ENCODE assay signal across 8 cellular contexts in the genomic region with DNA sequence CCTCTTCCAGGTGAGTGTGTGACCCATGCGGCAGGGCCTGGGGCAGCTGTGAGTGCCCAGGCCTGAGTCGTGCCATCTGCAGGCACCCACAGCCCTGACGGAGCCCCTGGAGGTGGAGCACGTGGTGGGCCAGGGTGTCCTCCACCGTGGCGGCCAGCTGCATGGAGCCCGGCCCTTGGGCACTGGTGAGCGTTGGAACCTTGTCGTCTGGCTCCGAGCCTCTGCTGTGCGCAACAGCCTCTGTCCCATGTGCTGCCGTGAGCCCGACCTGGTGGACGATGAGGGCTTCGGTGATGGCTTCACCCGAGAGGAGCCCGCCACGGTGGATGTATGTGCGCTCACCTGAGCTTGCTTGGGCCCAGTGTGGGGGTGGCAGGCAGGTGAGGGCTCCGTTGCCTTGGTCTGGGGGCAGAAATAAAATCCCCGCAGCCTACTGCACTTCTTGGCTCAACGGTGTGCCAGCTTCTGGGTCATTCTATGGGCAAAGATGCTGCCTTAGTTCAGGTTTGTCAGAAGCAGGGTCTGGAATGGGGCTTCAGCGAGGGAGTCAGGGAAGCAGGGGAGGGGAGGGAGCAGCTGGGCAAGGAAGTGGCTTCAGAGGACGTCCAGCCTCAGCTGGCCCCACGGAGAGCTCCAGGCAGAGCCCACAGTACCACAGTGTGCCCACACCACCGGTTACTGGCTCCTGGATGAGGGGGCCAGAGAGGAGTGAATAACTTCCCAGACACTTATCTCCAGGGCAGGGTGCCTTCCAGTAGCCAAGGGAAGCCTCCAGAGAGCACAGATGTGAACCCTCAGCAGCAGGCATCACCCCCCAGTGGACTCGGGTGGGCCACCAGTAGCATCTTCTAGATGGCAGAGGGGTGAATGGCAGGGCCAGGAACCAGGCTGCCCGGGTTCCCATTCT. TPM values are rescaled to one million over a fixed set of nuclear protein-coding genes. Genes with fewer than 3 reads are reported as not detected.
DNase-seq lines count a peak whose midpoint lies in the region; ATAC-seq, FAIRE-seq and TF ChIP-seq lines count a peak whose summit lies in the region.

No MANE protein-coding gene starts in this region.

- H3K27ac Mint-ChIP-seq in activated naive CD4-positive, alpha-beta T cell treated with anti-CD3 and anti-CD28 coated beads, Interleukin-2, amount 10 ng/mL, durations not matched to agents 7 days and 5 days: peak overlapping the region; percentile 91
- H3K27ac Mint-ChIP-seq in astrocyte (ENCODE audit: unreplicated experiment) (peak overlapping the region; percentile 78), type B pancreatic cell (peak overlapping the region; percentile 84)

- no peak for TF ChIP-seq POLR2A in right lobe of liver (IDR thresholded peaks at IDR 0.05)

- TF ChIP-seq CTCF in astrocyte (IDR thresholded peaks at IDR 0.05; ENCODE audit: insufficient read depth, low read depth, low read length) (no peak), right lobe of liver (IDR thresholded peaks at IDR 0.05) (no peak), type B pancreatic cell (conservative IDR thresholded peaks at IDR 0.05) (no peak)

- WGBS in right lobe of liver (ENCODE audit: insufficient coverage, low coverage, low lambda C conversion rate, missing lambda C conversion rate): 70% methylated on average over 6 of the region's 28 CpGs

- H3K27me3 Mint-ChIP-seq in activated naive CD4-positive, alpha-beta T cell treated with anti-CD3 and anti-CD28 coated beads, Interleukin-2, amount 10 ng/mL, durations not matched to agents 7 days and 5 days: peaks cover 7% of the 10 kb centered on the region
- H3K27me3 Mint-ChIP-seq in astrocyte (ENCODE audit: low read depth, unreplicated experiment) (no peaks in the 10 kb centered on the region), type B pancreatic cell (no peaks in the 10 kb centered on the region)

- peak overlapping the region; percentile 89 for H3K9ac ChIP-seq in astrocyte (ENCODE audit: low read length)

- H3K4me3 Mint-ChIP-seq in activated naive CD4-positive, alpha-beta T cell treated with anti-CD3 and anti-CD28 coated beads, Interleukin-2, amount 10 ng/mL, durations not matched to agents 7 days and 5 days: peak overlapping the region; percentile 90
- H3K4me3 Mint-ChIP-seq in astrocyte (ENCODE audit: unreplicated experiment): peak overlapping the region; percentile 85
- peak overlapping the region; percentile 95 for H3K4me3 Mint-ChIP-seq in type B pancreatic cell

- CTCF ChIA-PET in activated naive CD4-positive, alpha-beta T cell treated with anti-CD3 and anti-CD28 coated beads, Interleukin-2, amount 10 ng/mL, durations not matched to agents 7 days and 5 days (lab: Charles Lee): interaction anchor here (0.9 to 1.0 kb wide), 2 partner anchors 114 to 257 kb away, joined by 3 read pairs; no protein-coding TSS in a partner anchor

- peak overlapping the region; percentile 57 for H2AFZ ChIP-seq in astrocyte (ENCODE audit: low read depth, low read length)

- H3K4me2 ChIP-seq in astrocyte (ENCODE audit: low read length): peak overlapping the region; percentile 93

- H3K27ac ChIP-seq in astrocyte (ENCODE audit: low read depth, low read length): peak overlapping the region; percentile 67
- peak overlapping the region in 2 of 3 donors; percentile 84 to 90 for H3K27ac ChIP-seq in right lobe of liver

- no peaks in the 10 kb centered on the region for H3K9me3 Mint-ChIP-seq in activated naive CD4-positive, alpha-beta T cell treated with anti-CD3 and anti-CD28 coated beads, Interleukin-2, amount 10 ng/mL, durations not matched to agents 7 days and 5 days
- no peaks in the 10 kb centered on the region for H3K9me3 Mint-ChIP-seq in astrocyte (ENCODE audit: unreplicated experiment)
- H3K9me3 Mint-ChIP-seq in type B pancreatic cell: no peaks in the 10 kb centered on the region

- intact Hi-C loops in right lobe of liver (cut with DNase I): no loop called here

- H3K36me3 ChIP-seq in astrocyte (ENCODE audit: insufficient read depth, low read length): no peaks in the 10 kb centered on the region
- H3K36me3 ChIP-seq in right lobe of liver: no peaks in the 10 kb centered on the region

- H3K4me1 ChIP-seq in astrocyte (ENCODE audit: insufficient read depth, low read length) (peaks cover 48% of the 10 kb centered on the region), right lobe of liver (peaks cover 0 to 49% (median 22%) of the 10 kb centered on the region in 4 donors)

- ATAC-seq in right lobe of liver (no peak), GM19035 (IDR thresholded peaks at IDR 0.05; ENCODE audit: unreplicated experiment) (no peak), GM18870 (IDR thresholded peaks at IDR 0.05; ENCODE audit: unreplicated experiment) (no peak)

- H3K4me1 Mint-ChIP-seq in activated naive CD4-positive, alpha-beta T cell treated with anti-CD3 and anti-CD28 coated beads, Interleukin-2, amount 10 ng/mL, durations not matched to agents 7 days and 5 days: peaks cover 69% of the 10 kb centered on the region
- H3K4me1 Mint-ChIP-seq in astrocyte (ENCODE audit: low read depth, unreplicated experiment) (peaks cover 28% of the 10 kb centered on the region), type B pancreatic cell (ENCODE audit: unreplicated experiment) (peaks cover 26% of the 10 kb centered on the region)

- H3K36me3 Mint-ChIP-seq in activated naive CD4-positive, alpha-beta T cell treated with anti-CD3 and anti-CD28 coated beads, Interleukin-2, amount 10 ng/mL, durations not matched to agents 7 days and 5 days: peaks cover 23% of the 10 kb centered on the region
- peaks cover 2% of the 10 kb centered on the region for H3K36me3 Mint-ChIP-seq in astrocyte (ENCODE audit: low read depth, unreplicated experiment)
- H3K36me3 Mint-ChIP-seq in type B pancreatic cell: no peaks in the 10 kb centered on the region

- H3K27me3 ChIP-seq in astrocyte (ENCODE audit: insufficient read depth, low read length) (no peaks in the 10 kb centered on the region), right lobe of liver (no peaks in the 10 kb centered on the region)

- H4K20me1 ChIP-seq in astrocyte (ENCODE audit: insufficient read depth, low read length): peaks cover 28% of the 10 kb centered on the region

- DNase-seq in activated naive CD4-positive, alpha-beta T cell treated with anti-CD3 and anti-CD28 coated beads, Interleukin-2, amount 10 ng/mL, durations not matched to agents 7 days and 5 days: no peak
- DNase-seq in activated naive CD4-positive, alpha-beta T cell treated with Interleukin-2 at 50 U/mL for 16 hours: no peak
- DNase-seq in astrocyte (ENCODE audit: low read depth) (no peak), right lobe of liver (peak; percentile 20 to 47 (median 40)), type B pancreatic cell (ENCODE audit: extremely low spot score, unreplicated experiment) (no peak), NCI-H1436 treated with DMSO at 0.1 percent for 48 hours (lab: John Stamatoyannopoulos, UW) (no peak)

- H3K79me2 ChIP-seq in astrocyte (ENCODE audit: insufficient read depth, low read length): peaks cover 83% of the 10 kb centered on the region

- FAIRE-seq in astrocyte (lab: Jason Lieb, UNC): no peak

- no peaks in the 10 kb centered on the region for H3K9me3 ChIP-seq in astrocyte (ENCODE audit: insufficient read depth, low read depth, low read length)
- no peaks in the 10 kb centered on the region for H3K9me3 ChIP-seq in right lobe of liver

- H3K4me3 ChIP-seq in astrocyte (ENCODE audit: insufficient read depth, low read depth, low read length) (peak overlapping the region; percentile 83), right lobe of liver (peak overlapping the region; percentile 97 to 99 (median 98))

RNA-seq across cellular contexts. Expression of gene ARL6IP4, which starts 1.2 kb away (rescaled TPM):
- total RNA-seq in astrocyte: 121 and 122 TPM in 2 replicates
- total RNA-seq in right lobe of liver: 100 to 1,000 TPM in 5 of 6 experiments, 10 to 100 TPM in 1; 84.7 to 146 (median 110) TPM
- 140 and 146 TPM in 2 replicates for total RNA-seq in type B pancreatic cell (ENCODE audit: low replicate concordance)

RNA-seq across cellular contexts. Expression of gene OGFOD2, which starts 4.2 kb away (rescaled TPM):
- total RNA-seq in astrocyte (13.3 and 16.1 TPM in 2 replicates), right lobe of liver (10 to 100 TPM in 5 of 6 experiments, 1 to 10 TPM in 1; 9.9 to 18.8 (median 14.1) TPM), type B pancreatic cell (ENCODE audit: low replicate concordance) (17.0 and 24.1 TPM in 2 replicates)

RNA-seq across cellular contexts. Expression of gene ABCB9, which starts 13.0 kb away (rescaled TPM):
- total RNA-seq in astrocyte: 11.6 and 12.9 TPM in 2 replicates
- 1 to 10 TPM in 2 of 6 experiments, under 1 TPM in 4; 0.48 to 1.4 (median 0.94) TPM for total RNA-seq in right lobe of liver
- total RNA-seq in type B pancreatic cell (ENCODE audit: low replicate concordance): 6.7 and 9.6 TPM in 2 replicates

Comparison
In these comparisons a context has a peak if more than half of its experiments do, and no peak if none do; other contexts are left out.
1. DNase-seq: peak in right lobe of liver (3 of 3); none in activated naive CD4-positive, alpha-beta T cell treated with anti-CD3 and anti-CD28 coated beads, Interleukin-2, amount 10 ng/mL, durations not matched to agents 7 days and 5 days (single experiment), activated naive CD4-positive, alpha-beta T cell treated with Interleukin-2 at 50 U/mL for 16 hours (single experiment), astrocyte (single experiment), type B pancreatic cell (single experiment) and NCI-H1436 treated with DMSO at 0.1 percent for 48 hours (single experiment).
2. Peak in every context shown above with its lines, with median percentiles within 50 percentile points of each other: H3K27ac Mint-ChIP-seq and H3K4me3 Mint-ChIP-seq.